Comparison of ENCODE assay signal across 3 cellular contexts in genomic region chr15:45167631-45168205, GRCh38.
TF ChIP-seq lines count a peak whose summit lies in the region.

No MANE protein-coding gene starts in this region.

TF ChIP-seq in SK-N-SH, 30 proteins besides CTCF, POLR2A, EP300 and RAD21 (continues in another document):
- TF ChIP-seq ZBTB33 (IDR thresholded peaks at IDR 0.05; ENCODE audit: borderline replicate concordance, low read depth) (no peak), CHD2 (IDR thresholded peaks at IDR 0.05; ENCODE audit: low read length, partially characterized antibody) (no peak), MEF2A (IDR thresholded peaks at IDR 0.05; ENCODE audit: borderline replicate concordance, low read depth) (no peak), JUND (IDR thresholded peaks at IDR 0.05) (no peak), EZH2phosphoT487 (IDR thresholded peaks at IDR 0.05; ENCODE audit: borderline replicate concordance, low read depth) (no peak), FOSL2 (IDR thresholded peaks at IDR 0.05; ENCODE audit: borderline replicate concordance, low read depth) (no peak), YY1 (IDR thresholded peaks at IDR 0.05; ENCODE audit: low read depth) (no peak), RFX5 (IDR thresholded peaks at IDR 0.05; ENCODE audit: low read length) (no peak), GABPA (IDR thresholded peaks at IDR 0.05; ENCODE audit: low read depth) (no peak), SMC3 (IDR thresholded peaks at IDR 0.05; ENCODE audit: low read depth, low read length) (no peak)
- TF ChIP-seq, protein P1, sequence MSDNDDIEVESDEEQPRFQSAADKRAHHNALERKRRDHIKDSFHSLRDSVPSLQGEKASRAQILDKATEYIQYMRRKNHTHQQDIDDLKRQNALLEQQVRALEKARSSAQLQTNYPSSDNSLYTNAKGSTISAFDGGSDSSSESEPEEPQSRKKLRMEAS (IDR thresholded peaks at IDR 0.05; ENCODE audit: low read depth): no peak
- TF ChIP-seq, protein P2, sequence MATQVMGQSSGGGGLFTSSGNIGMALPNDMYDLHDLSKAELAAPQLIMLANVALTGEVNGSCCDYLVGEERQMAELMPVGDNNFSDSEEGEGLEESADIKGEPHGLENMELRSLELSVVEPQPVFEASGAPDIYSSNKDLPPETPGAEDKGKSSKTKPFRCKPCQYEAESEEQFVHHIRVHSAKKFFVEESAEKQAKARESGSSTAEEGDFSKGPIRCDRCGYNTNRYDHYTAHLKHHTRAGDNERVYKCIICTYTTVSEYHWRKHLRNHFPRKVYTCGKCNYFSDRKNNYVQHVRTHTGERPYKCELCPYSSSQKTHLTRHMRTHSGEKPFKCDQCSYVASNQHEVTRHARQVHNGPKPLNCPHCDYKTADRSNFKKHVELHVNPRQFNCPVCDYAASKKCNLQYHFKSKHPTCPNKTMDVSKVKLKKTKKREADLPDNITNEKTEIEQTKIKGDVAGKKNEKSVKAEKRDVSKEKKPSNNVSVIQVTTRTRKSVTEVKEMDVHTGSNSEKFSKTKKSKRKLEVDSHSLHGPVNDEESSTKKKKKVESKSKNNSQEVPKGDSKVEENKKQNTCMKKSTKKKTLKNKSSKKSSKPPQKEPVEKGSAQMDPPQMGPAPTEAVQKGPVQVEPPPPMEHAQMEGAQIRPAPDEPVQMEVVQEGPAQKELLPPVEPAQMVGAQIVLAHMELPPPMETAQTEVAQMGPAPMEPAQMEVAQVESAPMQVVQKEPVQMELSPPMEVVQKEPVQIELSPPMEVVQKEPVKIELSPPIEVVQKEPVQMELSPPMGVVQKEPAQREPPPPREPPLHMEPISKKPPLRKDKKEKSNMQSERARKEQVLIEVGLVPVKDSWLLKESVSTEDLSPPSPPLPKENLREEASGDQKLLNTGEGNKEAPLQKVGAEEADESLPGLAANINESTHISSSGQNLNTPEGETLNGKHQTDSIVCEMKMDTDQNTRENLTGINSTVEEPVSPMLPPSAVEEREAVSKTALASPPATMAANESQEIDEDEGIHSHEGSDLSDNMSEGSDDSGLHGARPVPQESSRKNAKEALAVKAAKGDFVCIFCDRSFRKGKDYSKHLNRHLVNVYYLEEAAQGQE (IDR thresholded peaks at IDR 0.05; ENCODE audit: low read depth, low read length): no peak
- TF ChIP-seq, protein P3, sequence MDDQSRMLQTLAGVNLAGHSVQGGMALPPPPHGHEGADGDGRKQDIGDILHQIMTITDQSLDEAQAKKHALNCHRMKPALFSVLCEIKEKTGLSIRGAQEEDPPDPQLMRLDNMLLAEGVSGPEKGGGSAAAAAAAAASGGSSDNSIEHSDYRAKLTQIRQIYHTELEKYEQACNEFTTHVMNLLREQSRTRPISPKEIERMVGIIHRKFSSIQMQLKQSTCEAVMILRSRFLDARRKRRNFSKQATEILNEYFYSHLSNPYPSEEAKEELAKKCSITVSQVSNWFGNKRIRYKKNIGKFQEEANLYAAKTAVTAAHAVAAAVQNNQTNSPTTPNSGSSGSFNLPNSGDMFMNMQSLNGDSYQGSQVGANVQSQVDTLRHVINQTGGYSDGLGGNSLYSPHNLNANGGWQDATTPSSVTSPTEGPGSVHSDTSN (IDR thresholded peaks at IDR 0.05): no peak

TF ChIP-seq in SK-N-SH treated with all-trans-retinoic acid at 6 μM for 48 hours, 23 proteins besides CTCF, POLR2A, EP300 and RAD21:
- no peak for TF ChIP-seq CSDC2 (CRISPR knock-in tag; IDR thresholded peaks at IDR 0.05)
- TF ChIP-seq ZFP30 (CRISPR knock-in tag; IDR thresholded peaks at IDR 0.05): no peak
- TF ChIP-seq, protein P4, sequence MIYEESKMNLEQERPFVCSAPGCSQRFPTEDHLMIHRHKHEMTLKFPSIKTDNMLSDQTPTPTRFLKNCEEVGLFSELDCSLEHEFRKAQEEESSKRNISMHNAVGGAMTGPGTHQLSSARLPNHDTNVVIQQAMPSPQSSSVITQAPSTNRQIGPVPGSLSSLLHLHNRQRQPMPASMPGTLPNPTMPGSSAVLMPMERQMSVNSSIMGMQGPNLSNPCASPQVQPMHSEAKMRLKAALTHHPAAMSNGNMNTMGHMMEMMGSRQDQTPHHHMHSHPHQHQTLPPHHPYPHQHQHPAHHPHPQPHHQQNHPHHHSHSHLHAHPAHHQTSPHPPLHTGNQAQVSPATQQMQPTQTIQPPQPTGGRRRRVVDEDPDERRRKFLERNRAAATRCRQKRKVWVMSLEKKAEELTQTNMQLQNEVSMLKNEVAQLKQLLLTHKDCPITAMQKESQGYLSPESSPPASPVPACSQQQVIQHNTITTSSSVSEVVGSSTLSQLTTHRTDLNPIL (CRISPR knock-in tag; IDR thresholded peaks at IDR 0.05; ENCODE audit: low read depth): no peak
- TF ChIP-seq BACH2 (CRISPR knock-in tag; IDR thresholded peaks at IDR 0.05; ENCODE audit: borderline replicate concordance): no peak
TF ChIP-seq in SK-N-SH treated with all-trans-retinoic acid at 6 μM for 48 hours: peak in this region for 0.

TF ChIP-seq in HepG2, 621 proteins besides CTCF, POLR2A, EP300 and RAD21:
- TF ChIP-seq ZFP90 (CRISPR knock-in tag; IDR thresholded peaks at IDR 0.05; ENCODE audit: borderline replicate concordance): no peak
- no peak for TF ChIP-seq ZNF296 (CRISPR knock-in tag; conservative IDR thresholded peaks at IDR 0.05)
- no peak for TF ChIP-seq TEAD2 (CRISPR knock-in tag; IDR thresholded peaks at IDR 0.05)
- no peak for TF ChIP-seq ZNF720 (CRISPR knock-in tag; IDR thresholded peaks at IDR 0.05)
- TF ChIP-seq, protein P5, sequence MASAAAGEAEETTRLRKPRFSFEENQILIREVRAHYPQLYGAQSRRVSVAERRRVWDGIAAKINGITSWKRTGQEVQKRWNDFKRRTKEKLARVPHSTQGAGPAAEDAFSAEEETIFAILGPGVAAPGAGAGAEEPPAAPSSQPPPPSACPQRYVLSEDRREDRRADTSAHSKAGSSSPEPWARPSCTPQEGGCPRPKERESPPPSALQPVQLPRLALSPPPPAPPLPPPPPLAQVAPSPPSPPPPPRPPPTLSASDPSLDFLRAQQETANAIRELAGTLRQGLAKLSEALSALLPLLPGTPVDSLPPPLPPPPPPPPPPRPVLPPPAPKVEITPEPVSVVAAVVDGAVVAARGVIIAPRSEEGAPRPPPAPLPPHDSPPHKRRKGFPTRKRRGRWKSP (CRISPR knock-in tag; IDR thresholded peaks at IDR 0.05): no peak
- TF ChIP-seq RBM39 (IDR thresholded peaks at IDR 0.05; ENCODE audit: low read depth, low read length, poor library complexity, severe bottlenecking): peak; percentile 3
- no peak for TF ChIP-seq BHLHE40 (IDR thresholded peaks at IDR 0.05; ENCODE audit: low read length)
- TF ChIP-seq ZNF17 (CRISPR knock-in tag; IDR thresholded peaks at IDR 0.05): no peak
- no peak for TF ChIP-seq ATF3 (CRISPR knock-in tag; IDR thresholded peaks at IDR 0.05)
- no peak for TF ChIP-seq SMC3 (IDR thresholded peaks at IDR 0.05; ENCODE audit: low read length)
- TF ChIP-seq, protein P6, sequence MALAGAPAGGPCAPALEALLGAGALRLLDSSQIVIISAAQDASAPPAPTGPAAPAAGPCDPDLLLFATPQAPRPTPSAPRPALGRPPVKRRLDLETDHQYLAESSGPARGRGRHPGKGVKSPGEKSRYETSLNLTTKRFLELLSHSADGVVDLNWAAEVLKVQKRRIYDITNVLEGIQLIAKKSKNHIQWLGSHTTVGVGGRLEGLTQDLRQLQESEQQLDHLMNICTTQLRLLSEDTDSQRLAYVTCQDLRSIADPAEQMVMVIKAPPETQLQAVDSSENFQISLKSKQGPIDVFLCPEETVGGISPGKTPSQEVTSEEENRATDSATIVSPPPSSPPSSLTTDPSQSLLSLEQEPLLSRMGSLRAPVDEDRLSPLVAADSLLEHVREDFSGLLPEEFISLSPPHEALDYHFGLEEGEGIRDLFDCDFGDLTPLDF (CRISPR knock-in tag; IDR thresholded peaks at IDR 0.05): no peak
- TF ChIP-seq NR2F6 (IDR thresholded peaks at IDR 0.05): 0 out of 2 replicates have a peak, but pooled peaks have one; percentile 31
- TF ChIP-seq NR2F6 (CRISPR knock-in tag; IDR thresholded peaks at IDR 0.05): no peak
- TF ChIP-seq ZNF18 (CRISPR knock-in tag; IDR thresholded peaks at IDR 0.05; ENCODE audit: insufficient replicate concordance): no peak
- no peak for TF ChIP-seq SP5 (CRISPR knock-in tag; IDR thresholded peaks at IDR 0.05; ENCODE audit: borderline replicate concordance, low read depth)
- TF ChIP-seq ZFP41 (CRISPR knock-in tag; IDR thresholded peaks at IDR 0.05; ENCODE audit: borderline replicate concordance): 0 out of 2 replicates have a peak, but pooled peaks have one; percentile 45
- TF ChIP-seq, protein P7, sequence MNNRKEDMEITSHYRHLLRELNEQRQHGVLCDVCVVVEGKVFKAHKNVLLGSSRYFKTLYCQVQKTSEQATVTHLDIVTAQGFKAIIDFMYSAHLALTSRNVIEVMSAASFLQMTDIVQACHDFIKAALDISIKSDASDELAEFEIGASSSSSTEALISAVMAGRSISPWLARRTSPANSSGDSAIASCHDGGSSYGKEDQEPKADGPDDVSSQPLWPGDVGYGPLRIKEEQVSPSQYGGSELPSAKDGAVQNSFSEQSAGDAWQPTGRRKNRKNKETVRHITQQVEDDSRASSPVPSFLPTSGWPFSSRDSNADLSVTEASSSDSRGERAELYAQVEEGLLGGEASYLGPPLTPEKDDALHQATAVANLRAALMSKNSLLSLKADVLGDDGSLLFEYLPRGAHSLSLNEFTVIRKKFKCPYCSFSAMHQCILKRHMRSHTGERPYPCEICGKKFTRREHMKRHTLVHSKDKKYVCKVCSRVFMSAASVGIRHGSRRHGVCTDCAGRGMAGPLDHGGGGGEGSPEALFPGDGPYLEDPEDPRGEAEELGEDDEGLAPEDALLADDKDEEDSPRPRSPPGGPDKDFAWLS (CRISPR knock-in tag; IDR thresholded peaks at IDR 0.05; ENCODE audit: borderline replicate concordance): no peak
- no peak for TF ChIP-seq HIVEP1 (CRISPR knock-in tag; IDR thresholded peaks at IDR 0.05)
TF ChIP-seq in HepG2: peak in this region for 3.
